9 cellular contexts compared by ENCODE assay signal in the genomic region with DNA sequence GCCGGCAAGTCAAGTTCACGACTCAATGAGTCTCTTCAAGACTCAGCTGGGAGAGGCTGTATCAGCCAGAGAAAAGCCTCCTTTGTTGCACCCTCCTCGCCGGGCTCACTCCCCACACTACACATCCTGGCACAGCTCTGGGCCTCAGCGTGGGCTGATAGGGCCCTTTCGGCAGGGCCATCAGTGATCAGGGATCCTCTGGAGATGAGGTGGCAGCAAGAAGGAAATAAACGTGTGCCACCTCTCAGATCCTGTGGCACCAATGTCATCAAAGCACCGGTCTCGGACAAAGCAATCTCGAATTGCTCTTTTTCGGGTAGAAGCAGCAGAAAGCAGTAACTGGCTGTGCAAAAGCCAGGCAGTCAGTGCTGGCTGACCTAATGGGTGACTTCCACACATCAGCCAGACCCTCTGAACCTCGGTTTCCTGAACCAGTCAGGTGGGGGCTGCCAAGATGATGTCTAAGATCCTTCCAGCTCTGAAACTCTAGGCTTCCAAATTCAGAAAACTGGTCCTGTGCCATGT. TPM values are rescaled to one million over a fixed set of nuclear protein-coding genes. Genes with fewer than 3 reads are reported as not detected.
DNase-seq lines count a peak whose midpoint lies in the region; ATAC-seq and TF ChIP-seq lines count a peak whose summit lies in the region.
"Had no signal": no experiment of that assay in that cellular context is flagged by ENCODE, and none has a peak within 500 bp of the region (broad histone marks: within the 10 kb centered on the region; RNA-seq: fewer than 3 reads in every experiment).

No MANE protein-coding gene starts in this region.

- CTCF ChIA-PET in SK-N-SH (lab: Yijun Ruan, JAX) = interaction anchor here (0.5 to 26.7 kb wide), 8 partner anchors 9 to 427 kb away, joined by 3 to 530 read pairs (median 10); partner anchors contain the start of genes ARL2 and CDC42BPG

- no peaks in the 10 kb centered on the region for H3K27me3 Mint-ChIP-seq in activated naive CD8-positive, alpha-beta T cell treated with anti-CD3 and anti-CD28 coated beads, Interleukin-2, amount 10 ng/mL, durations not matched to agents 7 days and 5 days

- H3K27ac ChIP-seq in SK-N-SH (ENCODE audit: low read depth in 2 of 2, low read length in 1 of 2) (peak overlapping the region; percentile 38 to 61; a peak in 2 of 4 replicates), left lung (peak overlapping the region; percentile 72 to 96), stomach (peak overlapping the region; percentile 90 to 94 (median 93))
- H3K27ac ChIP-seq: 22Rv1 had no signal

- no peaks in the 10 kb centered on the region for H3K9me3 ChIP-seq in SK-N-SH
- no peaks in the 10 kb centered on the region for H3K9me3 ChIP-seq in left lung
- H3K9me3 ChIP-seq in stomach = no peaks in the 10 kb centered on the region

- H3K4me1 ChIP-seq in SK-N-SH (ENCODE audit: control insufficient read depth in 1 of 2, insufficient read depth in 2 of 2, low read depth in 1 of 2, low read length in 1 of 2) (peaks cover 7 to 30% of the 10 kb centered on the region in 2 experiments; a peak in 3 of 4 replicates), left lung (peaks cover 33 to 85% of the 10 kb centered on the region in 2 donors), stomach (peaks cover 52 to 92% (median 86%) of the 10 kb centered on the region in 4 donors)

- no peaks in the 10 kb centered on the region for H3F3A ChIP-seq in SK-N-SH (replicated peaks; ENCODE audit: insufficient read depth)

- peaks cover 70% of the 10 kb centered on the region for H3K79me2 ChIP-seq in SK-N-SH (ENCODE audit: insufficient read depth)

- H3K27ac Mint-ChIP-seq in activated naive CD8-positive, alpha-beta T cell treated with anti-CD3 and anti-CD28 coated beads, Interleukin-2, amount 10 ng/mL, durations not matched to agents 7 days and 5 days = peak overlapping the region; percentile 88

- no peak overlapping the region for H2AFZ ChIP-seq in SK-N-SH (ENCODE audit: low read depth)

- 89% methylated on average over 8 of the region's 12 CpGs for WGBS in SK-N-SH (ENCODE audit: low lambda C conversion rate)
- WGBS in stomach, 5 donors = 19 to 34% (median 26%) methylated on average over 10 to 12 of the region's 12 CpGs

- H3K4me3 ChIP-seq in SK-N-SH (ENCODE audit: low read depth in 2 of 2, low read length in 1 of 2) (peak overlapping the region; percentile 95 to 96; a peak in 3 of 4 replicates), left lung (peak overlapping the region; percentile 98 to 99), stomach (peak overlapping the region; percentile 79 to 98 (median 92))

- intact Hi-C loops in left lung (cut with DNase I) (no loop called here), stomach (cut with DNase I; ENCODE audit: low total_unique reads) (no loop called here)

- DNase-seq in SK-N-SH = no peak
- DNase-seq in activated naive CD8-positive, alpha-beta T cell treated with anti-CD3 and anti-CD28 coated beads, Interleukin-2, amount 10 ng/mL, durations not matched to agents 7 days and 5 days = no peak
- no peak for DNase-seq in left lung
- DNase-seq in stomach = no peak
- no peak for DNase-seq in HCEC 1CT
- DNase-seq in MV-4-11 (lab: John Stamatoyannopoulos, UW) = no peak

- TF ChIP-seq RAD21 in SK-N-SH (IDR thresholded peaks at IDR 0.05; ENCODE audit: low read length) = no peak

- H3K27me3 ChIP-seq in SK-N-SH (ENCODE audit: insufficient read depth) (no peaks in the 10 kb centered on the region), left lung (no peaks in the 10 kb centered on the region), stomach (no peaks in the 10 kb centered on the region)

- H3K36me3 Mint-ChIP-seq in activated naive CD8-positive, alpha-beta T cell treated with anti-CD3 and anti-CD28 coated beads, Interleukin-2, amount 10 ng/mL, durations not matched to agents 7 days and 5 days = peaks cover 37% of the 10 kb centered on the region

- peaks cover 22 to 26% of the 10 kb centered on the region in 2 experiments for H3K36me3 ChIP-seq in SK-N-SH (replicated peaks in 1 of 2; ENCODE audit: control insufficient read depth in 1 of 2, insufficient read depth in 2 of 2, low read length in 1 of 2)
- H3K36me3 ChIP-seq in left lung = peaks cover 0 to 45% of the 10 kb centered on the region in 2 donors
- H3K36me3 ChIP-seq in stomach = peaks cover 25 to 37% (median 31%) of the 10 kb centered on the region in 4 donors

- peak overlapping the region; percentile 92 for H3K4me2 ChIP-seq in SK-N-SH

- peaks cover 72% of the 10 kb centered on the region for H3K4me1 Mint-ChIP-seq in activated naive CD8-positive, alpha-beta T cell treated with anti-CD3 and anti-CD28 coated beads, Interleukin-2, amount 10 ng/mL, durations not matched to agents 7 days and 5 days

- H3K9ac ChIP-seq in SK-N-SH = peak overlapping the region; percentile 82

- peaks cover 44% of the 10 kb centered on the region for H4K20me1 ChIP-seq in SK-N-SH (ENCODE audit: insufficient read depth)

- ATAC-seq in SK-N-SH treated with all-trans-retinoic acid at 6 μM for 48 hours (no peak), left lung (no peak), HG03457 (IDR thresholded peaks at IDR 0.05; ENCODE audit: unreplicated experiment) (no peak)
- no peak for ATAC-seq in activated naive CD8-positive, alpha-beta T cell treated with anti-CD3 and anti-CD28 coated beads, Interleukin-2, amount 10 ng/mL, durations not matched to agents 7 days and 5 days (ENCODE audit: low read depth)

- POLR2A ChIA-PET in SK-N-SH (lab: Yijun Ruan, JAX) = no interaction called here
- POLR2A ChIA-PET in activated naive CD8-positive, alpha-beta T cell treated with anti-CD3 and anti-CD28 coated beads, Interleukin-2, amount 10 ng/mL, durations not matched to agents 7 days and 5 days (lab: Charles Lee) = interaction anchor here (1.0 to 24.3 kb wide), 4 partner anchors 8 to 138 kb away, joined by 4 to 782 read pairs (median 16); partner anchors contain the start of genes ARL2 and CDC42BPG

- peak overlapping the region; percentile 100 for H3K4me3 Mint-ChIP-seq in activated naive CD8-positive, alpha-beta T cell treated with anti-CD3 and anti-CD28 coated beads, Interleukin-2, amount 10 ng/mL, durations not matched to agents 7 days and 5 days

- no peaks in the 10 kb centered on the region for H3K9me2 ChIP-seq in SK-N-SH

- TF ChIP-seq POLR2A in stomach (IDR thresholded peaks at IDR 0.05) = no peak

- TF ChIP-seq EP300 in SK-N-SH (IDR thresholded peaks at IDR 0.05; ENCODE audit: borderline replicate concordance in 1 of 2, low read depth in 1 of 2, low read length in 1 of 2) (no peak), stomach (IDR thresholded peaks at IDR 0.05) (no peak)

- TF ChIP-seq CTCF in SK-N-SH (IDR thresholded peaks at IDR 0.05) (no peak), left lung (IDR thresholded peaks at IDR 0.05) (no peak), stomach (IDR thresholded peaks at IDR 0.05) (no peak)

- no peaks in the 10 kb centered on the region for H3K9me3 Mint-ChIP-seq in activated naive CD8-positive, alpha-beta T cell treated with anti-CD3 and anti-CD28 coated beads, Interleukin-2, amount 10 ng/mL, durations not matched to agents 7 days and 5 days

TF ChIP-seq in SK-N-SH, 30 proteins besides CTCF, POLR2A, EP300 and RAD21 (continues in another document):
- TF ChIP-seq FOXJ3 (CRISPR knock-in tag; IDR thresholded peaks at IDR 0.05) = no peak

TF ChIP-seq in SK-N-SH treated with all-trans-retinoic acid at 6 μM for 48 hours, 23 proteins besides CTCF, POLR2A, EP300 and RAD21 (continues in another document):
- TF ChIP-seq BACH2 (CRISPR knock-in tag; IDR thresholded peaks at IDR 0.05; ENCODE audit: borderline replicate concordance) (no peak), ZNF565 (CRISPR knock-in tag; conservative IDR thresholded peaks at IDR 0.05; ENCODE audit: low read depth) (no peak), GLIS3 (CRISPR knock-in tag; IDR thresholded peaks at IDR 0.05) (no peak)

RNA-seq across cellular contexts. Expression of gene EHD1, which starts 2.1 kb away (rescaled TPM):
- polyA plus RNA-seq in SK-N-SH (2012; rRNA removed) = 57.6 and 93.3 TPM in 2 replicates
- polyA plus RNA-seq in SK-N-SH (2012; cell fraction: cytosol; rRNA removed) = 34.4 and 51.6 TPM in 2 replicates
- polyA plus RNA-seq in SK-N-SH (2012; cell fraction: nucleus; rRNA removed) = 104 and 118 TPM in 2 replicates
- total RNA-seq in activated naive CD8-positive, alpha-beta T cell treated with anti-CD3 and anti-CD28 coated beads, Interleukin-2, amount 10 ng/mL, durations not matched to agents 7 days and 5 days = 100 to 1,000 TPM; 187 to 195 TPM
- 100 to 1,000 TPM in 1 of 2 donors, 10 to 100 TPM in 1; 73.0 to 153 TPM for total RNA-seq in left lung
- total RNA-seq in stomach = 100 to 1,000 TPM in 2 of 5 donors, 10 to 100 TPM in 3; 23.3 to 160 (median 56.2) TPM
- 10 to 100 TPM; 17.9 to 24.6 (median 19.4) TPM for polyA plus RNA-seq in stomach

RNA-seq across cellular contexts. Expression of gene CDC42BPG, which starts 31.8 kb away (rescaled TPM):
- polyA plus RNA-seq in SK-N-SH (2012; rRNA removed) = 0.33 and 0.42 TPM in 2 replicates
- 0.15 and 0.25 TPM in 2 replicates for polyA plus RNA-seq in SK-N-SH (2012; cell fraction: cytosol; rRNA removed)
- 1.00 and 1.3 TPM in 2 replicates for polyA plus RNA-seq in SK-N-SH (2012; cell fraction: nucleus; rRNA removed)
- 1 to 10 TPM; 3.4 to 3.5 TPM for total RNA-seq in activated naive CD8-positive, alpha-beta T cell treated with anti-CD3 and anti-CD28 coated beads, Interleukin-2, amount 10 ng/mL, durations not matched to agents 7 days and 5 days
- 10 to 100 TPM; 18.0 to 25.9 TPM for total RNA-seq in left lung
- total RNA-seq in stomach = 10 to 100 TPM; 10.3 to 66.5 (median 53.3) TPM
- polyA plus RNA-seq in stomach = 10 to 100 TPM in 2 of 3 donors, 1 to 10 TPM in 1; 8.9 to 20.0 (median 10.9) TPM

RNA-seq across cellular contexts. Expression of gene ATG2A, which starts 40.7 kb away (rescaled TPM):
- 6.2 and 7.1 TPM in 2 replicates for polyA plus RNA-seq in SK-N-SH (2012; rRNA removed)
- 1.7 and 3.1 TPM in 2 replicates for polyA plus RNA-seq in SK-N-SH (2012; cell fraction: cytosol; rRNA removed)
- 21.7 and 27.5 TPM in 2 replicates for polyA plus RNA-seq in SK-N-SH (2012; cell fraction: nucleus; rRNA removed)
- 10 to 100 TPM; 34.5 to 39.7 TPM for total RNA-seq in activated naive CD8-positive, alpha-beta T cell treated with anti-CD3 and anti-CD28 coated beads, Interleukin-2, amount 10 ng/mL, durations not matched to agents 7 days and 5 days
- total RNA-seq in left lung = 10 to 100 TPM; 21.9 to 23.5 TPM
- total RNA-seq in stomach = 10 to 100 TPM; 14.3 to 77.6 (median 46.1) TPM
- polyA plus RNA-seq in stomach = 10 to 100 TPM; 12.2 to 18.7 (median 16.3) TPM

RNA-seq across cellular contexts. Expression of gene PPP2R5B, which starts 48.2 kb away (rescaled TPM):
- 15.1 and 16.7 TPM in 2 replicates for polyA plus RNA-seq in SK-N-SH (2012; rRNA removed)
- polyA plus RNA-seq in SK-N-SH (2012; cell fraction: cytosol; rRNA removed) = 8.2 and 11.7 TPM in 2 replicates
- 40.9 and 48.9 TPM in 2 replicates for polyA plus RNA-seq in SK-N-SH (2012; cell fraction: nucleus; rRNA removed)
- total RNA-seq in activated naive CD8-positive, alpha-beta T cell treated with anti-CD3 and anti-CD28 coated beads, Interleukin-2, amount 10 ng/mL, durations not matched to agents 7 days and 5 days = 10 to 100 TPM; 18.6 to 22.3 TPM
- 10 to 100 TPM; 24.4 to 29.9 TPM for total RNA-seq in left lung
- total RNA-seq in stomach = 10 to 100 TPM in 4 of 5 donors, 1 to 10 TPM in 1; 6.6 to 75.6 (median 25.7) TPM
- polyA plus RNA-seq in stomach = 10 to 100 TPM in 2 of 3 donors, 1 to 10 TPM in 1; 9.8 to 13.8 (median 12.3) TPM

RNA-seq across cellular contexts. Expression of gene GPHA2, which starts 59.4 kb away (rescaled TPM):
- polyA plus RNA-seq in SK-N-SH (2012; rRNA removed) (not detected in 2 replicates), stomach (under 1 TPM in 2 of 3 donors, not detected in 1; 0.30 to 0.50 TPM)
- polyA plus RNA-seq in SK-N-SH (2012; cell fraction: cytosol; rRNA removed) = not detected in 2 replicates
- polyA plus RNA-seq in SK-N-SH (2012; cell fraction: nucleus; rRNA removed) = not detected in 2 replicates
- total RNA-seq in activated naive CD8-positive, alpha-beta T cell treated with anti-CD3 and anti-CD28 coated beads, Interleukin-2, amount 10 ng/mL, durations not matched to agents 7 days and 5 days = not detected
- total RNA-seq in left lung (not detected), stomach (not detected)
